In genomic region chr3:196517142-196517808, GRCh38 we compare ENCODE assay signal across 1 cellular context.
TF ChIP-seq lines count a peak whose summit lies in the region.

No MANE protein-coding gene starts in this region.

TF ChIP-seq in GM23338, 12 proteins besides CTCF, POLR2A, EP300 and RAD21:
- TF ChIP-seq EZH2phosphoT487 (IDR thresholded peaks at IDR 0.05; ENCODE audit: unreplicated experiment) (no peak), CREB1 (CRISPR knock-in tag; IDR thresholded peaks at IDR 0.05; ENCODE audit: low read depth) (no peak), ZNF462 (CRISPR knock-in tag; IDR thresholded peaks at IDR 0.05) (no peak), NANOG (IDR thresholded peaks at IDR 0.05; ENCODE audit: borderline replicate concordance) (no peak)
TF ChIP-seq in GM23338: peak in this region for 0.
